Comparison of ENCODE assay signal across 1 cellular context in the genomic region with DNA sequence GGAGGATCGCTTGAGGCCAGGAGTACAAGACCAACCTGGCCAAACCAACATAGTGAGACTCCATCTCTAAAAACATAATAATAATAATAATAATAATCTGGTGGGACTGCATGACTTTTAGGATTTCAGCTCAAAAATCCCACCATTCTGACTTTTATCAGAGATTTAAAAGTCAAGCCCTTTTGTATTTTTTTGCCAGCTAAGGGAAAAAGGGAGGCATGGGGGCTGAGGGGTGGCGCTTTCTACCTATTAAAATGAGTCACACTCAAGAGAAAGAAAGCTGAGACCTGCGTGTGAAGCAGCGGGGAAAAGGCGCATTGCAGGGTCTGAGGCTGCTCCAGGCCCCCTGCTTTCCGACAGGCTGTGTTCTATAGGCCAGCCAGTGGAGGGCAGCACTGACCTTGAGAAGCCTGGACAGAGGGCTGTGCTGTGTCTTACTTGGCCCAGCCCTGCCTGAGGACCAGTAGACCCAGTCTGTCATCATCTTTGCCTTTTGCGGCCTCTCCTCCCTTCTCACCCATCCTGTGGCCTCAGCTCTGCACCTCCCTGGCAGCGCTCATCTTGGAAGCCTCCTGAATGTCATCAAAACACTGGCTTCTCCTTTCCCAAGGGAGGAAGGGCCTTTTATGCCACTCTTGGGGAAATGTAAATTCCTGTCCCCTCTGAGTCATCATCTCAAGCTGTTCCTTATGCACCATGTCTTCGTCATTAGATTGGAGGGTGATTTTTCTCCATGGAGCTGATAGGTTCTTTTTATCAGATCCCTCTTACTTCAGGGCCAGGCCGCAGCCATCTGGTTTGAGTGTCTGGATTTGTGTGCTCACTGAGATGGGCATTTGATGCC.
TF ChIP-seq lines count a peak whose summit lies in the region.

No MANE protein-coding gene starts in this region.

TF ChIP-seq in SK-N-SH, 30 proteins besides CTCF, POLR2A, EP300 and RAD21:
- TF ChIP-seq, protein P1, sequence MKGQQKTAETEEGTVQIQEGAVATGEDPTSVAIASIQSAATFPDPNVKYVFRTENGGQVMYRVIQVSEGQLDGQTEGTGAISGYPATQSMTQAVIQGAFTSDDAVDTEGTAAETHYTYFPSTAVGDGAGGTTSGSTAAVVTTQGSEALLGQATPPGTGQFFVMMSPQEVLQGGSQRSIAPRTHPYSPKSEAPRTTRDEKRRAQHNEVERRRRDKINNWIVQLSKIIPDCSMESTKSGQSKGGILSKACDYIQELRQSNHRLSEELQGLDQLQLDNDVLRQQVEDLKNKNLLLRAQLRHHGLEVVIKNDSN (IDR thresholded peaks at IDR 0.05; ENCODE audit: borderline replicate concordance, low read depth), result no peak
- TF ChIP-seq, protein P2, sequence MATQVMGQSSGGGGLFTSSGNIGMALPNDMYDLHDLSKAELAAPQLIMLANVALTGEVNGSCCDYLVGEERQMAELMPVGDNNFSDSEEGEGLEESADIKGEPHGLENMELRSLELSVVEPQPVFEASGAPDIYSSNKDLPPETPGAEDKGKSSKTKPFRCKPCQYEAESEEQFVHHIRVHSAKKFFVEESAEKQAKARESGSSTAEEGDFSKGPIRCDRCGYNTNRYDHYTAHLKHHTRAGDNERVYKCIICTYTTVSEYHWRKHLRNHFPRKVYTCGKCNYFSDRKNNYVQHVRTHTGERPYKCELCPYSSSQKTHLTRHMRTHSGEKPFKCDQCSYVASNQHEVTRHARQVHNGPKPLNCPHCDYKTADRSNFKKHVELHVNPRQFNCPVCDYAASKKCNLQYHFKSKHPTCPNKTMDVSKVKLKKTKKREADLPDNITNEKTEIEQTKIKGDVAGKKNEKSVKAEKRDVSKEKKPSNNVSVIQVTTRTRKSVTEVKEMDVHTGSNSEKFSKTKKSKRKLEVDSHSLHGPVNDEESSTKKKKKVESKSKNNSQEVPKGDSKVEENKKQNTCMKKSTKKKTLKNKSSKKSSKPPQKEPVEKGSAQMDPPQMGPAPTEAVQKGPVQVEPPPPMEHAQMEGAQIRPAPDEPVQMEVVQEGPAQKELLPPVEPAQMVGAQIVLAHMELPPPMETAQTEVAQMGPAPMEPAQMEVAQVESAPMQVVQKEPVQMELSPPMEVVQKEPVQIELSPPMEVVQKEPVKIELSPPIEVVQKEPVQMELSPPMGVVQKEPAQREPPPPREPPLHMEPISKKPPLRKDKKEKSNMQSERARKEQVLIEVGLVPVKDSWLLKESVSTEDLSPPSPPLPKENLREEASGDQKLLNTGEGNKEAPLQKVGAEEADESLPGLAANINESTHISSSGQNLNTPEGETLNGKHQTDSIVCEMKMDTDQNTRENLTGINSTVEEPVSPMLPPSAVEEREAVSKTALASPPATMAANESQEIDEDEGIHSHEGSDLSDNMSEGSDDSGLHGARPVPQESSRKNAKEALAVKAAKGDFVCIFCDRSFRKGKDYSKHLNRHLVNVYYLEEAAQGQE (IDR thresholded peaks at IDR 0.05; ENCODE audit: low read depth, low read length), result peak; percentile 28; the same call in 1 of the 2 replicates
- TF ChIP-seq ELF1 (IDR thresholded peaks at IDR 0.05) (no peak), EZH2phosphoT487 (IDR thresholded peaks at IDR 0.05; ENCODE audit: borderline replicate concordance, low read depth) (no peak), SMC3 (IDR thresholded peaks at IDR 0.05; ENCODE audit: low read depth, low read length) (peak; percentile 79), RXRA (IDR thresholded peaks at IDR 0.05; ENCODE audit: borderline replicate concordance, low read depth) (no peak), TEAD4 (IDR thresholded peaks at IDR 0.05; ENCODE audit: borderline replicate concordance, insufficient read depth) (no peak), TAF1 (IDR thresholded peaks at IDR 0.05; ENCODE audit: borderline replicate concordance, low read depth, low read length) (no peak), FOXJ3 (CRISPR knock-in tag; IDR thresholded peaks at IDR 0.05) (no peak), GATA2 (CRISPR knock-in tag; IDR thresholded peaks at IDR 0.05) (peak; percentile 73), FOXM1 (IDR thresholded peaks at IDR 0.05; ENCODE audit: low read depth) (no peak), MXI1 (IDR thresholded peaks at IDR 0.05; ENCODE audit: low read depth, low read length) (no peak; the same call in none of the 2 replicates), JUND (IDR thresholded peaks at IDR 0.05) (peak; percentile 70), NFIC (IDR thresholded peaks at IDR 0.05; ENCODE audit: borderline replicate concordance) (no peak), FOSL2 (IDR thresholded peaks at IDR 0.05; ENCODE audit: borderline replicate concordance, low read depth) (peak; percentile 84), CHD2 (IDR thresholded peaks at IDR 0.05; ENCODE audit: low read length, partially characterized antibody) (no peak), NRF1 (IDR thresholded peaks at IDR 0.05; ENCODE audit: low read depth, low read length) (no peak), RCOR1 (IDR thresholded peaks at IDR 0.05; ENCODE audit: low read length) (no peak), YY1 (IDR thresholded peaks at IDR 0.05; ENCODE audit: low read depth) (no peak), GABPA (IDR thresholded peaks at IDR 0.05; ENCODE audit: low read depth) (no peak), RFX5 (IDR thresholded peaks at IDR 0.05; ENCODE audit: low read length) (no peak), TCF12 (IDR thresholded peaks at IDR 0.05) (peak; percentile 74), POLR2AphosphoS5 (IDR thresholded peaks at IDR 0.05; ENCODE audit: low read depth, low read length) (no peak), MEF2A (IDR thresholded peaks at IDR 0.05; ENCODE audit: borderline replicate concordance, low read depth) (no peak), SIN3A (IDR thresholded peaks at IDR 0.05; ENCODE audit: borderline replicate concordance, low read depth, low read length) (peak; percentile 8; the same call in 1 of the 2 replicates)
- TF ChIP-seq, protein P3, sequence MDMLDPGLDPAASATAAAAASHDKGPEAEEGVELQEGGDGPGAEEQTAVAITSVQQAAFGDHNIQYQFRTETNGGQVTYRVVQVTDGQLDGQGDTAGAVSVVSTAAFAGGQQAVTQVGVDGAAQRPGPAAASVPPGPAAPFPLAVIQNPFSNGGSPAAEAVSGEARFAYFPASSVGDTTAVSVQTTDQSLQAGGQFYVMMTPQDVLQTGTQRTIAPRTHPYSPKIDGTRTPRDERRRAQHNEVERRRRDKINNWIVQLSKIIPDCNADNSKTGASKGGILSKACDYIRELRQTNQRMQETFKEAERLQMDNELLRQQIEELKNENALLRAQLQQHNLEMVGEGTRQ (IDR thresholded peaks at IDR 0.05; ENCODE audit: borderline replicate concordance, low read depth, low read length), result no peak
- TF ChIP-seq, protein P4, sequence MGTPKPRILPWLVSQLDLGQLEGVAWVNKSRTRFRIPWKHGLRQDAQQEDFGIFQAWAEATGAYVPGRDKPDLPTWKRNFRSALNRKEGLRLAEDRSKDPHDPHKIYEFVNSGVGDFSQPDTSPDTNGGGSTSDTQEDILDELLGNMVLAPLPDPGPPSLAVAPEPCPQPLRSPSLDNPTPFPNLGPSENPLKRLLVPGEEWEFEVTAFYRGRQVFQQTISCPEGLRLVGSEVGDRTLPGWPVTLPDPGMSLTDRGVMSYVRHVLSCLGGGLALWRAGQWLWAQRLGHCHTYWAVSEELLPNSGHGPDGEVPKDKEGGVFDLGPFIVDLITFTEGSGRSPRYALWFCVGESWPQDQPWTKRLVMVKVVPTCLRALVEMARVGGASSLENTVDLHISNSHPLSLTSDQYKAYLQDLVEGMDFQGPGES (IDR thresholded peaks at IDR 0.05; ENCODE audit: low read depth, low read length), result no peak
- TF ChIP-seq, protein P5, sequence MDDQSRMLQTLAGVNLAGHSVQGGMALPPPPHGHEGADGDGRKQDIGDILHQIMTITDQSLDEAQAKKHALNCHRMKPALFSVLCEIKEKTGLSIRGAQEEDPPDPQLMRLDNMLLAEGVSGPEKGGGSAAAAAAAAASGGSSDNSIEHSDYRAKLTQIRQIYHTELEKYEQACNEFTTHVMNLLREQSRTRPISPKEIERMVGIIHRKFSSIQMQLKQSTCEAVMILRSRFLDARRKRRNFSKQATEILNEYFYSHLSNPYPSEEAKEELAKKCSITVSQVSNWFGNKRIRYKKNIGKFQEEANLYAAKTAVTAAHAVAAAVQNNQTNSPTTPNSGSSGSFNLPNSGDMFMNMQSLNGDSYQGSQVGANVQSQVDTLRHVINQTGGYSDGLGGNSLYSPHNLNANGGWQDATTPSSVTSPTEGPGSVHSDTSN (IDR thresholded peaks at IDR 0.05), result peak; percentile 28
- TF ChIP-seq, protein P6, sequence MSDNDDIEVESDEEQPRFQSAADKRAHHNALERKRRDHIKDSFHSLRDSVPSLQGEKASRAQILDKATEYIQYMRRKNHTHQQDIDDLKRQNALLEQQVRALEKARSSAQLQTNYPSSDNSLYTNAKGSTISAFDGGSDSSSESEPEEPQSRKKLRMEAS (IDR thresholded peaks at IDR 0.05; ENCODE audit: low read depth), result peak; percentile 29; the same call in 1 of the 2 replicates
- TF ChIP-seq, protein P7, sequence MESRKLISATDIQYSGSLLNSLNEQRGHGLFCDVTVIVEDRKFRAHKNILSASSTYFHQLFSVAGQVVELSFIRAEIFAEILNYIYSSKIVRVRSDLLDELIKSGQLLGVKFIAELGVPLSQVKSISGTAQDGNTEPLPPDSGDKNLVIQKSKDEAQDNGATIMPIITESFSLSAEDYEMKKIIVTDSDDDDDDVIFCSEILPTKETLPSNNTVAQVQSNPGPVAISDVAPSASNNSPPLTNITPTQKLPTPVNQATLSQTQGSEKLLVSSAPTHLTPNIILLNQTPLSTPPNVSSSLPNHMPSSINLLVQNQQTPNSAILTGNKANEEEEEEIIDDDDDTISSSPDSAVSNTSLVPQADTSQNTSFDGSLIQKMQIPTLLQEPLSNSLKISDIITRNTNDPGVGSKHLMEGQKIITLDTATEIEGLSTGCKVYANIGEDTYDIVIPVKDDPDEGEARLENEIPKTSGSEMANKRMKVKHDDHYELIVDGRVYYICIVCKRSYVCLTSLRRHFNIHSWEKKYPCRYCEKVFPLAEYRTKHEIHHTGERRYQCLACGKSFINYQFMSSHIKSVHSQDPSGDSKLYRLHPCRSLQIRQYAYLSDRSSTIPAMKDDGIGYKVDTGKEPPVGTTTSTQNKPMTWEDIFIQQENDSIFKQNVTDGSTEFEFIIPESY (IDR thresholded peaks at IDR 0.05; ENCODE audit: borderline replicate concordance, low read depth), result no peak
